In genomic region chr2:43225788-43226557, GRCh38 we compare ENCODE assay signal across 8 cellular contexts. TPM values are rescaled to one million over a fixed set of nuclear protein-coding genes. Genes with fewer than 3 reads are reported as not detected.
A peak's percentile ranks its signal among the peaks of the same experiment; 100 is the strongest.
DNase-seq lines count a peak whose midpoint lies in the region; ATAC-seq, FAIRE-seq and TF ChIP-seq lines count a peak whose summit lies in the region.

No MANE protein-coding gene starts in this region.

- H4K20me1 ChIP-seq in KMS-11 (ENCODE audit: insufficient read depth), result peaks cover 9% of the 10 kb centered on the region; the same call in 1 of the 2 replicates

- no peak for TF ChIP-seq CTCF in KMS-11 (conservative IDR thresholded peaks at IDR 0.05; ENCODE audit: low read depth, low read length)
- no peak for TF ChIP-seq CTCF in WERI-Rb-1 (IDR thresholded peaks at IDR 0.05; ENCODE audit: low read depth, low read length)
- TF ChIP-seq CTCF in cardiac fibroblast (IDR thresholded peaks at IDR 0.05; ENCODE audit: low read depth, low read length), result no peak
- no peak for TF ChIP-seq CTCF in kidney (IDR thresholded peaks at IDR 0.05; ENCODE audit: borderline replicate concordance, extremely low read depth, insufficient read depth)

- no peak overlapping the region for H2AFZ ChIP-seq in KMS-11 (ENCODE audit: low read depth)

- H3K4me3 ChIP-seq in KMS-11 (IDR thresholded peaks at IDR 0.05; ENCODE audit: insufficient read depth, low read depth, low read length) (peak overlapping the region; percentile 92), WERI-Rb-1 (ENCODE audit: low read depth, low read length) (peak overlapping the region; percentile 93), cardiac fibroblast (replicated peaks in 1 of 2; ENCODE audit: low read depth in 2 of 2, low read length in 2 of 2) (peak overlapping the region; percentile 84 to 87), kidney (ENCODE audit: low read length in 2 of 2) (peak overlapping the region; percentile 85 to 92)

- H3K36me3 ChIP-seq in ES-I3 (ENCODE audit: insufficient read depth, low read length) (peaks cover 7% of the 10 kb centered on the region), KMS-11 (ENCODE audit: insufficient read depth) (peaks cover 23% of the 10 kb centered on the region), WERI-Rb-1 (peaks cover 39% of the 10 kb centered on the region), kidney (ENCODE audit: control insufficient read depth in 1 of 2, insufficient read depth in 2 of 2, low read length in 2 of 2) (peaks cover 7 to 22% of the 10 kb centered on the region in 2 donors)

- ATAC-seq in GM21529 (IDR thresholded peaks at IDR 0.05; ENCODE audit: unreplicated experiment), result peak; percentile 28

- H3K9ac ChIP-seq in ES-I3 (ENCODE audit: low read depth, low read length) (peak overlapping the region; percentile 89), KMS-11 (peak overlapping the region; percentile 98), kidney (ENCODE audit: low read length in 2 of 2) (peak overlapping the region; percentile 90 to 96)

- peaks cover 29% of the 10 kb centered on the region for H3K4me1 ChIP-seq in ES-I3 (ENCODE audit: insufficient read depth, low read length)
- peaks cover 66% of the 10 kb centered on the region for H3K4me1 ChIP-seq in KMS-11 (ENCODE audit: low read depth, poor library complexity, severe bottlenecking)
- peaks cover 17 to 27% of the 10 kb centered on the region in 2 donors for H3K4me1 ChIP-seq in kidney (ENCODE audit: control insufficient read depth in 1 of 2, insufficient read depth in 1 of 2, low read depth in 1 of 2, low read length in 2 of 2)

- intact Hi-C loops in kidney (cut with DNase I), result loop anchor here (5.0 to 10.0 kb wide), 2 partner anchors 204 to 271 kb away; no protein-coding TSS in a partner anchor

- H3K27me3 ChIP-seq in KMS-11 (ENCODE audit: insufficient read depth, low read depth) (no peaks in the 10 kb centered on the region), WERI-Rb-1 (ENCODE audit: insufficient read depth, low read depth, severe bottlenecking) (no peaks in the 10 kb centered on the region)

- no peak for FAIRE-seq in kidney (lab: Jason Lieb, UNC)

- peak; percentile 66 for DNase-seq in WERI-Rb-1
- peak; percentile 74 to 83 for DNase-seq in cardiac fibroblast (ENCODE audit: low read depth in 2 of 2)
- peak; percentile 94 for DNase-seq in kidney
- peak; percentile 84 for DNase-seq in stimulated activated CD4-positive, alpha-beta T cell treated with anti-CD3 and anti-CD28 coated beads, Interleukin-15, amount 100 ng/mL, for 24 hours
- no peak for DNase-seq in GM19240 (ENCODE audit: insufficient read length, low spot score)

- H3K9me3 ChIP-seq in ES-I3 (ENCODE audit: control insufficient read depth, insufficient read depth, low read length) (no peaks in the 10 kb centered on the region), WERI-Rb-1 (ENCODE audit: severe bottlenecking) (no peaks in the 10 kb centered on the region), kidney (ENCODE audit: control insufficient read depth in 1 of 2, low read length in 2 of 2) (no peaks in the 10 kb centered on the region)

- peak overlapping the region; percentile 99 for H3K27ac ChIP-seq in KMS-11
- H3K27ac ChIP-seq in WERI-Rb-1, result peak overlapping the region; percentile 99
- H3K27ac ChIP-seq in kidney (ENCODE audit: low read depth in 2 of 2, low read length in 2 of 2), result peak overlapping the region; percentile 98 to 99

- H3K79me2 ChIP-seq in KMS-11 (ENCODE audit: insufficient read depth, low read depth), result peaks cover 57% of the 10 kb centered on the region

- H3K4me2 ChIP-seq in KMS-11, result peak overlapping the region; percentile 74

RNA-seq across cellular contexts. Expression of gene ZFP36L2, which starts 0.4 kb away (rescaled TPM):
- total RNA-seq in kidney, result 247 TPM
- polyA plus RNA-seq in kidney (ENCODE audit: insufficient read depth, low read depth, low replicate concordance), result 35.4 TPM
